8 cellular contexts compared by ENCODE assay signal in the genomic region with DNA sequence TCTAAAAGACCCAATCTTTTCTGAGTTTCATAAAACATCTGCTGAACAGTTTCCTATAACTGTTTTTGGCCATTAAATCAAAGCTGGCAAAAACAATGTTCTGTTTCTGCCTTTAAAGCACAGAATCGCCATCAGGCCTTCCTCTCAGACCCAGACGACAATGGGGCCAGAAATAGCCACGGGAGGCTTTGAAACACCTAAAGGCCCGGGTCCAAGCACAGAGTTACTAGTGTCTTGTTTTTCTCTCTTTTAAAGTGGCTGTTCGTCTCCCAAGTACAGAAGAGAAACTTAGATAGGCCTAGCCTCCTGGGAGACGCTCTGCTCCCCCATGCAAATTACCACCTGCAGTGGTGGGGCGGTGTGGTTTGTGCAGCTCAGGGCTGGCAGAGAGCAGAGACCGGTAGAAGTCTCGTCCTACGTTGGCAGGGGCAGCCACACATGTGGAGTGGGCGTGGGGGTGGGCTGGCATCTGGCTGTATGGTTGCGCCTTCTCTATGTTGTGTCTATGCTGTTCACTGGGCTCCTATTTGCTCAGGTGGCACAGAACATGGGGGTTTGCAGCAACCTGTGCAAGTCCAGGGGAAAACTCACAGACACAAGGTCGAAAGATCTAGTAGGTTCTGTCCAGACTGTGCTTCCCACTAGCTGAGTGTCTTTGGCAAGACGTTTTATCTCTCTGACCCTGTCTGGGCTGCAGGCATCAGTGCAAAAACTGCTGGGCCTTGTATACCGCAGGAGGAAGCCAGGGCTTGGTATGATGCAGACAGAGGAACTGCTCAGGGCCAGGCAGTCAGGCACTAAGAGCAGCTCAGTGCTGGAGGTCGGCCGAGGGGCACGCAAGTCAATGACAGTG. TPM values are rescaled to one million over a fixed set of nuclear protein-coding genes. Genes with fewer than 3 reads are reported as not detected.
DNase-seq lines count a peak whose midpoint lies in the region; ATAC-seq lines count a peak whose summit lies in the region.

No MANE protein-coding gene starts in this region.

- H3K4me3 ChIP-seq in CD4-positive, CD25-positive, alpha-beta regulatory T cell (ENCODE audit: low read depth, low read length) = peak overlapping the region; percentile 68

- peaks cover 23 to 84% (median 44%) of the 10 kb centered on the region in 4 donors for H3K4me1 Mint-ChIP-seq in CD4-positive, CD25-positive, alpha-beta regulatory T cell

- peak overlapping the region; percentile 63 to 75 (median 68) for H3K4me3 Mint-ChIP-seq in CD4-positive, CD25-positive, alpha-beta regulatory T cell

- ATAC-seq in CD4-positive, CD25-positive, alpha-beta regulatory T cell (ENCODE audit: low read depth in 2 of 2) = peak; percentile 91
- ATAC-seq in GM19438 (IDR thresholded peaks at IDR 0.05; ENCODE audit: low read depth, unreplicated experiment) (peak; percentile 93), HG03460 (IDR thresholded peaks at IDR 0.05; ENCODE audit: unreplicated experiment) (peak; percentile 94)

- H3K27ac ChIP-seq in CD4-positive, CD25-positive, alpha-beta regulatory T cell (ENCODE audit: insufficient read depth, low read length, poor library complexity, severe bottlenecking) = peak overlapping the region; percentile 87

- no peaks in the 10 kb centered on the region for H3K27me3 Mint-ChIP-seq in CD4-positive, CD25-positive, alpha-beta regulatory T cell

- no peaks in the 10 kb centered on the region for H3K27me3 ChIP-seq in CD4-positive, CD25-positive, alpha-beta regulatory T cell (ENCODE audit: control insufficient read depth, insufficient read depth, low read length)

- H3K36me3 ChIP-seq in CD4-positive, CD25-positive, alpha-beta regulatory T cell (ENCODE audit: control insufficient read depth, insufficient read depth, low read length) = no peaks in the 10 kb centered on the region

- H3K36me3 Mint-ChIP-seq in CD4-positive, CD25-positive, alpha-beta regulatory T cell = no peaks in the 10 kb centered on the region

- H3K4me1 ChIP-seq in CD4-positive, CD25-positive, alpha-beta regulatory T cell (ENCODE audit: control insufficient read depth, insufficient read depth, low read length, poor library complexity, severe bottlenecking) = peaks cover 44% of the 10 kb centered on the region

- H3K9me3 ChIP-seq in CD4-positive, CD25-positive, alpha-beta regulatory T cell (ENCODE audit: control insufficient read depth in 2 of 2, low read length in 2 of 2) = no peaks in the 10 kb centered on the region

- no peaks in the 10 kb centered on the region for H3K9me3 Mint-ChIP-seq in CD4-positive, CD25-positive, alpha-beta regulatory T cell

- peak overlapping the region; percentile 94 to 99 (median 99) for H3K27ac Mint-ChIP-seq in CD4-positive, CD25-positive, alpha-beta regulatory T cell

- DNase-seq in CD4-positive, CD25-positive, alpha-beta regulatory T cell = peak; percentile 55 to 92 (median 77)
- peak; percentile 41 for DNase-seq in activated T-cell treated with anti-CD3 and anti-CD28 coated beads for 24 hours (ENCODE audit: low read depth)
- peak; percentile 12 for DNase-seq in mucosa of gallbladder (ENCODE audit: low spot score)
- DNase-seq in NCI-H1092 treated with DMSO at 0.1 percent for 48 hours (lab: John Stamatoyannopoulos, UW) = no peak
- DNase-seq in DMS79 (lab: John Stamatoyannopoulos, UW) = no peak
- no peak for DNase-seq in NCI-H187 treated with DMSO at 0.1 percent for 48 hours (lab: John Stamatoyannopoulos, UW)

RNA-seq across cellular contexts. Expression of gene ETS1, which starts 23.6 kb away (rescaled TPM):
- 1,033 TPM for total RNA-seq in CD4-positive, CD25-positive, alpha-beta regulatory T cell
- 100 to 1,000 TPM; 489 to 636 (median 541) TPM for polyA plus RNA-seq in CD4-positive, CD25-positive, alpha-beta regulatory T cell
- 39.4 TPM for total RNA-seq in mucosa of gallbladder

Comparison
In these comparisons a context has a peak if more than half of its experiments do, and no peak if none do; other contexts are left out.
1. DNase-seq: peak in CD4-positive, CD25-positive, alpha-beta regulatory T cell (3 of 3), activated T-cell treated with anti-CD3 and anti-CD28 coated beads for 24 hours (single experiment) and mucosa of gallbladder (single experiment); none in NCI-H1092 treated with DMSO at 0.1 percent for 48 hours (single experiment), DMS79 (single experiment) and NCI-H187 treated with DMSO at 0.1 percent for 48 hours (single experiment).
2. RNA of gene ETS1, which starts 23.6 kb away (total RNA-seq): 1,033 TPM in CD4-positive, CD25-positive, alpha-beta regulatory T cell (single experiment); 39.4 TPM in mucosa of gallbladder (single experiment); every median in the first group is over 10 times any median in the second.
3. Peak in every context shown above with its lines, with median percentiles within 50 percentile points of each other: ATAC-seq.